In the genomic region with DNA sequence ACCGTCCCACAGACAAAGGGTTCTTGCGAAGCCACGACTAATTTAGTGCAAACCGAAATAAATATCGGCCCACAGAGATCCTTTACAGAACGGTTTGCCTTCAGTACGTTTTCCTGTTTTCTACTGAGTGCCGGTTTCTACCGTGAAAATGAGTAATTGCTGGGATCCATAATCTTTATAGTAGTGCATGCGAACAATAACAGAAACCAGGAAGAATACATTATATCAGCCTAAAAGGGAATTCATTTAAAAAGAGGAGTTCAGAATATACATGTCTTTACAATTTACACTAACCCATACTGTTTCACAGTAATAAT, we compare ENCODE assay signal across 1 cellular context.
TF ChIP-seq lines count a peak whose summit lies in the region.

No MANE protein-coding gene starts in this region.

TF ChIP-seq in HEK293, 187 proteins besides CTCF, POLR2A, EP300 and RAD21 (continued from another document):
- TF ChIP-seq, protein P1, sequence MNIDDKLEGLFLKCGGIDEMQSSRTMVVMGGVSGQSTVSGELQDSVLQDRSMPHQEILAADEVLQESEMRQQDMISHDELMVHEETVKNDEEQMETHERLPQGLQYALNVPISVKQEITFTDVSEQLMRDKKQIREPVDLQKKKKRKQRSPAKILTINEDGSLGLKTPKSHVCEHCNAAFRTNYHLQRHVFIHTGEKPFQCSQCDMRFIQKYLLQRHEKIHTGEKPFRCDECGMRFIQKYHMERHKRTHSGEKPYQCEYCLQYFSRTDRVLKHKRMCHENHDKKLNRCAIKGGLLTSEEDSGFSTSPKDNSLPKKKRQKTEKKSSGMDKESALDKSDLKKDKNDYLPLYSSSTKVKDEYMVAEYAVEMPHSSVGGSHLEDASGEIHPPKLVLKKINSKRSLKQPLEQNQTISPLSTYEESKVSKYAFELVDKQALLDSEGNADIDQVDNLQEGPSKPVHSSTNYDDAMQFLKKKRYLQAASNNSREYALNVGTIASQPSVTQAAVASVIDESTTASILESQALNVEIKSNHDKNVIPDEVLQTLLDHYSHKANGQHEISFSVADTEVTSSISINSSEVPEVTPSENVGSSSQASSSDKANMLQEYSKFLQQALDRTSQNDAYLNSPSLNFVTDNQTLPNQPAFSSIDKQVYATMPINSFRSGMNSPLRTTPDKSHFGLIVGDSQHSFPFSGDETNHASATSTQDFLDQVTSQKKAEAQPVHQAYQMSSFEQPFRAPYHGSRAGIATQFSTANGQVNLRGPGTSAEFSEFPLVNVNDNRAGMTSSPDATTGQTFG (tag by site-specific recombination; IDR thresholded peaks at IDR 0.05; ENCODE audit: borderline replicate concordance) = no peak
- TF ChIP-seq ZNF548 (tag by site-specific recombination; IDR thresholded peaks at IDR 0.05) (no peak), ZXDB (tag by site-specific recombination; IDR thresholded peaks at IDR 0.05) (no peak), SP2 (tag by site-specific recombination; IDR thresholded peaks at IDR 0.05) (no peak), KLF10 (tag by site-specific recombination; IDR thresholded peaks at IDR 0.05) (no peak), KLF1 (tag by site-specific recombination; IDR thresholded peaks at IDR 0.05) (no peak), ZEB2 (tag by site-specific recombination; IDR thresholded peaks at IDR 0.05) (no peak), ZNF792 (tag by site-specific recombination; IDR thresholded peaks at IDR 0.05) (no peak), MYNN (tag by site-specific recombination; IDR thresholded peaks at IDR 0.05; ENCODE audit: borderline replicate concordance) (no peak), ATF2 (tag by site-specific recombination; IDR thresholded peaks at IDR 0.05; ENCODE audit: low read depth) (no peak), SP7 (tag by site-specific recombination; IDR thresholded peaks at IDR 0.05) (peak; percentile 23; the same call in 1 of the 2 replicates), OVOL3 (tag by site-specific recombination; IDR thresholded peaks at IDR 0.05) (no peak)
- TF ChIP-seq, protein P2, sequence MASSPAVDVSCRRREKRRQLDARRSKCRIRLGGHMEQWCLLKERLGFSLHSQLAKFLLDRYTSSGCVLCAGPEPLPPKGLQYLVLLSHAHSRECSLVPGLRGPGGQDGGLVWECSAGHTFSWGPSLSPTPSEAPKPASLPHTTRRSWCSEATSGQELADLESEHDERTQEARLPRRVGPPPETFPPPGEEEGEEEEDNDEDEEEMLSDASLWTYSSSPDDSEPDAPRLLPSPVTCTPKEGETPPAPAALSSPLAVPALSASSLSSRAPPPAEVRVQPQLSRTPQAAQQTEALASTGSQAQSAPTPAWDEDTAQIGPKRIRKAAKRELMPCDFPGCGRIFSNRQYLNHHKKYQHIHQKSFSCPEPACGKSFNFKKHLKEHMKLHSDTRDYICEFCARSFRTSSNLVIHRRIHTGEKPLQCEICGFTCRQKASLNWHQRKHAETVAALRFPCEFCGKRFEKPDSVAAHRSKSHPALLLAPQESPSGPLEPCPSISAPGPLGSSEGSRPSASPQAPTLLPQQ (tag by site-specific recombination; IDR thresholded peaks at IDR 0.05) = peak; percentile 96
- TF ChIP-seq, protein P3, sequence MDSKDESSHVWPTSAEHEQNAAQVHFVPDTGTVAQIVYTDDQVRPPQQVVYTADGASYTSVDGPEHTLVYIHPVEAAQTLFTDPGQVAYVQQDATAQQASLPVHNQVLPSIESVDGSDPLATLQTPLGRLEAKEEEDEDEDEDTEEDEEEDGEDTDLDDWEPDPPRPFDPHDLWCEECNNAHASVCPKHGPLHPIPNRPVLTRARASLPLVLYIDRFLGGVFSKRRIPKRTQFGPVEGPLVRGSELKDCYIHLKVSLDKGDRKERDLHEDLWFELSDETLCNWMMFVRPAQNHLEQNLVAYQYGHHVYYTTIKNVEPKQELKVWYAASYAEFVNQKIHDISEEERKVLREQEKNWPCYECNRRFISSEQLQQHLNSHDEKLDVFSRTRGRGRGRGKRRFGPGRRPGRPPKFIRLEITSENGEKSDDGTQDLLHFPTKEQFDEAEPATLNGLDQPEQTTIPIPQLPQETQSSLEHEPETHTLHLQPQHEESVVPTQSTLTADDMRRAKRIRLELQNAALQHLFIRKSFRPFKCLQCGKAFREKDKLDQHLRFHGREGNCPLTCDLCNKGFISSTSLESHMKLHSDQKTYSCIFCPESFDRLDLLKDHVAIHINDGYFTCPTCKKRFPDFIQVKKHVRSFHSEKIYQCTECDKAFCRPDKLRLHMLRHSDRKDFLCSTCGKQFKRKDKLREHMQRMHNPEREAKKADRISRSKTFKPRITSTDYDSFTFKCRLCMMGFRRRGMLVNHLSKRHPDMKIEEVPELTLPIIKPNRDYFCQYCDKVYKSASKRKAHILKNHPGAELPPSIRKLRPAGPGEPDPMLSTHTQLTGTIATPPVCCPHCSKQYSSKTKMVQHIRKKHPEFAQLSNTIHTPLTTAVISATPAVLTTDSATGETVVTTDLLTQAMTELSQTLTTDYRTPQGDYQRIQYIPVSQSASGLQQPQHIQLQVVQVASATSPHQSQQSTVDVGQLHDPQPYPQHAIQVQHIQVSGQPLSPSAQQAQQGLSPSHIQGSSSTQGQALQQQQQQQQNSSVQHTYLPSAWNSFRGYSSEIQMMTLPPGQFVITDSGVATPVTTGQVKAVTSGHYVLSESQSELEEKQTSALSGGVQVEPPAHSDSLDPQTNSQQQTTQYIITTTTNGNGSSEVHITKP (tag by site-specific recombination; IDR thresholded peaks at IDR 0.05) = peak; percentile 59
